In genomic region chr1:201486158-201486557, GRCh38 we compare ENCODE assay signal across 14 cellular contexts. TPM values are rescaled to one million over a fixed set of nuclear protein-coding genes. Genes with fewer than 3 reads are reported as not detected.
DNase-seq lines count a peak whose midpoint lies in the region; ATAC-seq and TF ChIP-seq lines count a peak whose summit lies in the region.
"Had no signal": no experiment of that assay in that cellular context is flagged by ENCODE, and none has a peak within 500 bp of the region (broad histone marks: within the 10 kb centered on the region; RNA-seq: fewer than 3 reads in every experiment).

No MANE protein-coding gene starts in this region.

- H3K9me3 Mint-ChIP-seq in activated CD8-positive, alpha-beta T cell treated with anti-CD3 and anti-CD28 coated beads, Interleukin-2, amount 10 ng/mL, durations not matched to agents 7 days and 5 days (ENCODE audit: insufficient read depth): no peaks in the 10 kb centered on the region
- H3K9me3 Mint-ChIP-seq in activated CD8-positive, alpha-beta T cell treated with anti-CD3 and anti-CD28 coated beads for 36 hours: no peaks in the 10 kb centered on the region
- no peaks in the 10 kb centered on the region for H3K9me3 Mint-ChIP-seq in type B pancreatic cell

- H3K27ac ChIP-seq in dorsolateral prefrontal cortex: peak overlapping the region in 52 of 59 donors; percentile 0 to 100 (median 70)
- H3K27ac ChIP-seq in muscle layer of colon (ENCODE audit: low read depth, low read length): peak overlapping the region; percentile 54
- no peak overlapping the region for H3K27ac ChIP-seq in effector memory CD4-positive, alpha-beta T cell (ENCODE audit: insufficient read depth, low read length, poor library complexity, severe bottlenecking)
- H3K27ac ChIP-seq: foreskin keratinocyte had no signal

- H3K9me3 ChIP-seq in muscle layer of colon (ENCODE audit: low read length): no peaks in the 10 kb centered on the region
- H3K9me3 ChIP-seq in effector memory CD4-positive, alpha-beta T cell (ENCODE audit: control insufficient read depth, low read length): no peaks in the 10 kb centered on the region

- no peak for ATAC-seq in activated CD8-positive, alpha-beta T cell treated with anti-CD3 and anti-CD28 coated beads, Interleukin-2, amount 10 ng/mL, durations not matched to agents 7 days and 5 days
- ATAC-seq in activated CD8-positive, alpha-beta T cell treated with anti-CD3 and anti-CD28 coated beads for 36 hours: no peak
- ATAC-seq in HG02763 (IDR thresholded peaks at IDR 0.05; ENCODE audit: unreplicated experiment): no peak
- ATAC-seq: activated CD4-positive, CD25-positive, alpha-beta regulatory T cell treated with anti-CD3 and anti-CD28 coated beads, Interleukin-2, amount 50 U/mL, for 24 hours; foreskin keratinocyte; SK-N-SH treated with all-trans-retinoic acid at 6 μM for 48 hours had no signal

- H3K4me3 Mint-ChIP-seq in activated CD8-positive, alpha-beta T cell treated with anti-CD3 and anti-CD28 coated beads, Interleukin-2, amount 10 ng/mL, durations not matched to agents 7 days and 5 days: no peak overlapping the region
- H3K4me3 Mint-ChIP-seq in activated CD8-positive, alpha-beta T cell treated with anti-CD3 and anti-CD28 coated beads for 36 hours: no peak overlapping the region
- H3K4me3 Mint-ChIP-seq in type B pancreatic cell: no peak overlapping the region

- H3K27me3 Mint-ChIP-seq in activated CD8-positive, alpha-beta T cell treated with anti-CD3 and anti-CD28 coated beads, Interleukin-2, amount 10 ng/mL, durations not matched to agents 7 days and 5 days (ENCODE audit: low read depth): peaks cover 8% of the 10 kb centered on the region
- peaks cover 7% of the 10 kb centered on the region for H3K27me3 Mint-ChIP-seq in activated CD8-positive, alpha-beta T cell treated with anti-CD3 and anti-CD28 coated beads for 36 hours
- H3K27me3 Mint-ChIP-seq in type B pancreatic cell: peaks cover 11% of the 10 kb centered on the region

- H3K27me3 ChIP-seq in dorsolateral prefrontal cortex (peaks cover 0 to 5% (median 0%) of the 10 kb centered on the region in 45 donors), muscle layer of colon (ENCODE audit: control insufficient read depth in 1 of 2, insufficient read depth in 2 of 2, low read length in 2 of 2) (no peaks in the 10 kb centered on the region)
- peaks cover 4% of the 10 kb centered on the region for H3K27me3 ChIP-seq in effector memory CD4-positive, alpha-beta T cell (replicated peaks; ENCODE audit: control insufficient read depth, insufficient read depth, low read length, poor library complexity, severe bottlenecking)
- H3K27me3 ChIP-seq: foreskin keratinocyte had no signal

- H3K4me1 Mint-ChIP-seq in activated CD8-positive, alpha-beta T cell treated with anti-CD3 and anti-CD28 coated beads, Interleukin-2, amount 10 ng/mL, durations not matched to agents 7 days and 5 days (ENCODE audit: low read depth): peaks cover 24% of the 10 kb centered on the region
- peaks cover 10% of the 10 kb centered on the region for H3K4me1 Mint-ChIP-seq in activated CD8-positive, alpha-beta T cell treated with anti-CD3 and anti-CD28 coated beads for 36 hours (ENCODE audit: low read depth)
- peaks cover 50% of the 10 kb centered on the region for H3K4me1 Mint-ChIP-seq in type B pancreatic cell (ENCODE audit: unreplicated experiment)

- H3K4me3 ChIP-seq in dorsolateral prefrontal cortex: no peak overlapping the region
- no peak overlapping the region for H3K4me3 ChIP-seq in muscle layer of colon (ENCODE audit: low read depth in 1 of 2, low read length in 2 of 2)
- no peak overlapping the region for H3K4me3 ChIP-seq in effector memory CD4-positive, alpha-beta T cell (ENCODE audit: insufficient read depth, low read depth, low read length, poor library complexity, severe bottlenecking)

- no peak for DNase-seq in activated CD8-positive, alpha-beta T cell treated with anti-CD3 and anti-CD28 coated beads, Interleukin-2, amount 10 ng/mL, durations not matched to agents 7 days and 5 days
- DNase-seq in activated CD8-positive, alpha-beta T cell treated with anti-CD3 and anti-CD28 coated beads for 36 hours: no peak
- DNase-seq in dorsolateral prefrontal cortex (no peak), type B pancreatic cell (ENCODE audit: extremely low spot score, unreplicated experiment) (no peak), NOMO-1 treated with dmso at 0.1 percent for 144 hours (lab: John Stamatoyannopoulos, UW; ENCODE audit: unreplicated experiment) (no peak)
- no peak for DNase-seq in effector memory CD4-positive, alpha-beta T cell
- DNase-seq: foreskin keratinocyte, H7, NCI-H1694, NCI-H774 had no signal

- peaks cover 78% of the 10 kb centered on the region for H3K36me3 ChIP-seq in muscle layer of colon (ENCODE audit: insufficient read depth, low read length)
- H3K36me3 ChIP-seq in effector memory CD4-positive, alpha-beta T cell (ENCODE audit: control insufficient read depth, insufficient read depth, low read length): peaks cover 51% of the 10 kb centered on the region

- H3K4me1 ChIP-seq in muscle layer of colon (ENCODE audit: insufficient read depth, low read length): peaks cover 77% of the 10 kb centered on the region
- H3K4me1 ChIP-seq in effector memory CD4-positive, alpha-beta T cell (ENCODE audit: control insufficient read depth, insufficient read depth, low read length, poor library complexity, severe bottlenecking): peaks cover 11% of the 10 kb centered on the region

- intact Hi-C loops in activated CD8-positive, alpha-beta T cell treated with anti-CD3 and anti-CD28 coated beads for 36 hours (cut with micrococcal nuclease): no loop called here
- intact Hi-C loops in dorsolateral prefrontal cortex (cut with DNase I): no loop called here

- H3K36me3 Mint-ChIP-seq in activated CD8-positive, alpha-beta T cell treated with anti-CD3 and anti-CD28 coated beads, Interleukin-2, amount 10 ng/mL, durations not matched to agents 7 days and 5 days (ENCODE audit: low read depth): peaks cover 41% of the 10 kb centered on the region
- H3K36me3 Mint-ChIP-seq in activated CD8-positive, alpha-beta T cell treated with anti-CD3 and anti-CD28 coated beads for 36 hours (ENCODE audit: low read depth): peaks cover 11% of the 10 kb centered on the region
- H3K36me3 Mint-ChIP-seq in type B pancreatic cell: no peaks in the 10 kb centered on the region

- H3K27ac Mint-ChIP-seq in activated CD8-positive, alpha-beta T cell treated with anti-CD3 and anti-CD28 coated beads, Interleukin-2, amount 10 ng/mL, durations not matched to agents 7 days and 5 days: peak overlapping the region; percentile 29
- no peak overlapping the region for H3K27ac Mint-ChIP-seq in activated CD8-positive, alpha-beta T cell treated with anti-CD3 and anti-CD28 coated beads for 36 hours
- H3K27ac Mint-ChIP-seq in type B pancreatic cell: peak overlapping the region; percentile 71

- TF ChIP-seq CTCF in activated CD8-positive, alpha-beta T cell treated with anti-CD3 and anti-CD28 coated beads for 36 hours (IDR thresholded peaks at IDR 0.05): no peak
- TF ChIP-seq CTCF in dorsolateral prefrontal cortex (IDR thresholded peaks at IDR 0.05 in 54 of 56, conservative IDR thresholded peaks at IDR 0.05 in 2 of 56; ENCODE audit: low read depth in 1 of 56, partially characterized antibody in 56 of 56) (no peak), type B pancreatic cell (conservative IDR thresholded peaks at IDR 0.05) (no peak)

- POLR2A ChIA-PET in activated CD8-positive, alpha-beta T cell treated with anti-CD3 and anti-CD28 coated beads, Interleukin-2, amount 10 ng/mL, durations not matched to agents 7 days and 5 days (lab: Charles Lee): interaction anchor here (1.5 kb wide), 1 partner anchor 16 kb away, joined by 6 read pairs; no protein-coding TSS in a partner anchor
- POLR2A ChIA-PET in activated CD8-positive, alpha-beta T cell treated with anti-CD3 and anti-CD28 coated beads for 36 hours (lab: Charles Lee): interaction anchor here (1.4 kb wide), 1 partner anchor 21 kb away, joined by 3 read pairs; no protein-coding TSS in a partner anchor

- no peak overlapping the region for H3K9ac ChIP-seq in muscle layer of colon (ENCODE audit: low read length)

- CTCF ChIA-PET in activated CD8-positive, alpha-beta T cell treated with anti-CD3 and anti-CD28 coated beads, Interleukin-2, amount 10 ng/mL, durations not matched to agents 7 days and 5 days (lab: Charles Lee): interaction anchor here (1.8 to 3.9 kb wide), 2 partner anchors 26 to 51 kb away, joined by 8 to 53 read pairs; no protein-coding TSS in a partner anchor
- CTCF ChIA-PET in activated CD8-positive, alpha-beta T cell treated with anti-CD3 and anti-CD28 coated beads for 36 hours (lab: Charles Lee): interaction anchor here (1.1 to 29.4 kb wide), 4 partner anchors 19 to 308 kb away, joined by 3 to 796 read pairs (median 78); partner anchors contain the start of gene CSRP1

RNA-seq across cellular contexts. Expression of gene PHLDA3, which starts 17.2 kb away (rescaled TPM):
- total RNA-seq in activated CD8-positive, alpha-beta T cell treated with anti-CD3 and anti-CD28 coated beads, Interleukin-2, amount 10 ng/mL, durations not matched to agents 7 days and 5 days: 10 to 100 TPM; 17.3 to 18.7 TPM
- total RNA-seq in activated CD8-positive, alpha-beta T cell treated with anti-CD3 and anti-CD28 coated beads for 36 hours: 1 to 10 TPM; 6.2 to 7.9 TPM
- total RNA-seq in dorsolateral prefrontal cortex (100 to 1,000 TPM in 6 of 120 experiments, 10 to 100 TPM in 114; 34.3 to 144 (median 58.1) TPM), type B pancreatic cell (ENCODE audit: low replicate concordance) (59.3 and 132 TPM in 2 replicates)

RNA-seq across cellular contexts. Expression of gene CSRP1, which starts 20.8 kb away (rescaled TPM):
- total RNA-seq in activated CD8-positive, alpha-beta T cell treated with anti-CD3 and anti-CD28 coated beads, Interleukin-2, amount 10 ng/mL, durations not matched to agents 7 days and 5 days: 10 to 100 TPM; 78.7 to 80.9 TPM
- total RNA-seq in activated CD8-positive, alpha-beta T cell treated with anti-CD3 and anti-CD28 coated beads for 36 hours: 10 to 100 TPM; 55.3 to 56.2 TPM
- total RNA-seq in dorsolateral prefrontal cortex (1,000 to 10,000 TPM in 2 of 120 experiments, 100 to 1,000 TPM in 118; 225 to 1,268 (median 522) TPM), type B pancreatic cell (ENCODE audit: low replicate concordance) (7.3 and 139 TPM in 2 replicates)

RNA-seq across cellular contexts. Expression of gene NAV1, which starts 52.8 kb away (rescaled TPM):
- total RNA-seq in activated CD8-positive, alpha-beta T cell treated with anti-CD3 and anti-CD28 coated beads, Interleukin-2, amount 10 ng/mL, durations not matched to agents 7 days and 5 days: 1 to 10 TPM; 1.1 to 1.9 TPM
- 1 to 10 TPM; 1.6 to 2.1 TPM for total RNA-seq in activated CD8-positive, alpha-beta T cell treated with anti-CD3 and anti-CD28 coated beads for 36 hours
- 100 to 1,000 TPM in 17 of 120 experiments, 10 to 100 TPM in 103; 53.8 to 141 (median 77.6) TPM for total RNA-seq in dorsolateral prefrontal cortex
- total RNA-seq in type B pancreatic cell (ENCODE audit: low replicate concordance): 38.1 and 44.9 TPM in 2 replicates

Comparison
In these comparisons a context has a peak if more than half of its experiments do, and no peak if none do; other contexts are left out.
1. RNA of gene NAV1, which starts 52.8 kb away (total RNA-seq): 53.8 to 141 TPM in dorsolateral prefrontal cortex and 38.1 to 44.9 TPM in type B pancreatic cell; 1.6 to 2.1 TPM in activated CD8-positive, alpha-beta T cell treated with anti-CD3 and anti-CD28 coated beads for 36 hours and 1.1 to 1.9 TPM in activated CD8-positive, alpha-beta T cell treated with anti-CD3 and anti-CD28 coated beads, Interleukin-2, amount 10 ng/mL, durations not matched to agents 7 days and 5 days; every median in the first group is over 10 times any median in the second.